8 cellular contexts compared by ENCODE assay signal in the genomic region with DNA sequence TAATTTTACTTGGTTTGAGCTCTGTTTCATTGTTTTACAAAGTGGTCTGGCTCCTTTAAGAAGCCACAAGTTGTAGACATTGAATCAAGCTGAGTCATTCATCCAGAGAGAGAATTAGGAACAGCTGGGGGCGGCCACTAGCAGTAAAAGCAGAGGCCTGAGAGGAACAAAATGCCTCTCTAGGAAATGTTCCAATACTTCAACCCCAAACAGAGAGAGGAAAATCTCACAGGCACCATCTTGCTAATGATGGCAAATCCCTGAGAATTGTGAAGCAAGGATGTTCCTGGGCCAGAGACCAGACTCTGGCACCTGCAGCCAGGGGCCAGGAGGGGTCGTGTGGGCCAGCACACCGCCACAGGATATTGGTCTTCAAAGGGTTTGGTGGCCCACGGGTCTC. TPM values are rescaled to one million over a fixed set of nuclear protein-coding genes. Genes with fewer than 3 reads are reported as not detected.
DNase-seq lines count a peak whose midpoint lies in the region; ATAC-seq and TF ChIP-seq lines count a peak whose summit lies in the region.

No MANE protein-coding gene starts in this region.

- no peaks in the 10 kb centered on the region; the same call in 1 of the 2 replicates for H3K9me3 ChIP-seq in BLaER1

- H3K4me3 ChIP-seq in BLaER1 (no peak overlapping the region), dorsolateral prefrontal cortex (no peak overlapping the region)

- peaks cover 10% of the 10 kb centered on the region for H3K27me3 Mint-ChIP-seq in progenitor cell of endocrine pancreas

- peak overlapping the region; percentile 25 for H3K4me2 ChIP-seq in BLaER1

- TF ChIP-seq CTCF in dorsolateral prefrontal cortex (IDR thresholded peaks at IDR 0.05 in 54 of 56, conservative IDR thresholded peaks at IDR 0.05 in 2 of 56; ENCODE audit: low read depth in 1 of 56, partially characterized antibody in 56 of 56) (peak in 1 of 56 donors; percentile 10), progenitor cell of endocrine pancreas (IDR thresholded peaks at IDR 0.05; ENCODE audit: unreplicated experiment) (no peak)

- no peak overlapping the region for H3K4me3 Mint-ChIP-seq in progenitor cell of endocrine pancreas (ENCODE audit: low read depth)

- no peaks in the 10 kb centered on the region for H4K20me1 ChIP-seq in BLaER1

- H3K9me3 Mint-ChIP-seq in progenitor cell of endocrine pancreas (ENCODE audit: low read depth) = no peaks in the 10 kb centered on the region

- H3K4me1 Mint-ChIP-seq in progenitor cell of endocrine pancreas (ENCODE audit: low read depth) = peaks cover 13% of the 10 kb centered on the region

- no peak overlapping the region for H3K27ac Mint-ChIP-seq in progenitor cell of endocrine pancreas

- H3K4me1 ChIP-seq in BLaER1 = peaks cover 7% of the 10 kb centered on the region

- H3K9ac ChIP-seq in BLaER1 = no peak overlapping the region

- H3K27ac ChIP-seq in BLaER1 = no peak overlapping the region
- peak overlapping the region in 34 of 59 donors; percentile 12 to 84 (median 54) for H3K27ac ChIP-seq in dorsolateral prefrontal cortex

- H3K36me3 ChIP-seq in BLaER1 = no peaks in the 10 kb centered on the region

- peak; percentile 81 for DNase-seq in MV-4-11 (lab: John Stamatoyannopoulos, UW)
- peak in 6 of 10 donors; percentile 43 to 78 (median 62) for DNase-seq in dorsolateral prefrontal cortex
- DNase-seq in midbrain (lab: John Stamatoyannopoulos, UW) = peak; percentile 34
- DNase-seq in progenitor cell of endocrine pancreas (ENCODE audit: low spot score, unreplicated experiment) = no peak
- DNase-seq in NCI-H2196 (lab: John Stamatoyannopoulos, UW; ENCODE audit: unreplicated experiment) = no peak
- DNase-seq in activated T-cell treated with anti-CD3 and anti-CD28 coated beads, Interleukin-2, amount 50 U/mL, for 48 hours = no peak

- H3K27me3 ChIP-seq in BLaER1 = no peaks in the 10 kb centered on the region
- H3K27me3 ChIP-seq in dorsolateral prefrontal cortex = peaks cover 0 to 3% (median 0%) of the 10 kb centered on the region in 45 donors

- H3K36me3 Mint-ChIP-seq in progenitor cell of endocrine pancreas (ENCODE audit: insufficient read depth) = no peaks in the 10 kb centered on the region

- no peak for ATAC-seq in GM19328 (IDR thresholded peaks at IDR 0.05; ENCODE audit: unreplicated experiment)

- intact Hi-C loops in dorsolateral prefrontal cortex (cut with DNase I) = no loop called here

RNA-seq across cellular contexts. Expression of gene TRIL, which starts 26.5 kb away (rescaled TPM):
- total RNA-seq in dorsolateral prefrontal cortex (100 to 1,000 TPM in 1 of 120 experiments, 10 to 100 TPM in 118, 1 to 10 TPM in 1; 9.8 to 122 (median 34.1) TPM), progenitor cell of endocrine pancreas (8.0 and 9.3 TPM in 2 replicates)

Comparison
In these comparisons a context has a peak if more than half of its experiments do, and no peak if none do; other contexts are left out.
1. DNase-seq: peak in MV-4-11 (single experiment), dorsolateral prefrontal cortex (6 of 10) and midbrain (single experiment); none in progenitor cell of endocrine pancreas (single experiment), NCI-H2196 (single experiment) and activated T-cell treated with anti-CD3 and anti-CD28 coated beads, Interleukin-2, amount 50 U/mL, for 48 hours (0 of 2).